Comparison of ENCODE assay signal across 8 cellular contexts in genomic region chr7:22821702-22822485, GRCh38. TPM values are rescaled to one million over a fixed set of nuclear protein-coding genes. Genes with fewer than 3 reads are reported as not detected.
DNase-seq lines count a peak whose midpoint lies in the region; ATAC-seq and FAIRE-seq lines count a peak whose summit lies in the region.

No MANE protein-coding gene starts in this region.

- H3K27me3 ChIP-seq in HUES6 (ENCODE audit: control insufficient read depth, insufficient read depth, low read length) (no peaks in the 10 kb centered on the region), adipocyte (replicated peaks; ENCODE audit: control insufficient read depth, insufficient read depth, low read length) (no peaks in the 10 kb centered on the region), iPS-18a (ENCODE audit: control insufficient read depth, insufficient read depth, low read length) (no peaks in the 10 kb centered on the region), small intestine (ENCODE audit: control insufficient read depth in 2 of 2, insufficient read depth in 2 of 2, low read length in 2 of 2) (no peaks in the 10 kb centered on the region)

- H3K9ac ChIP-seq in HUES6 (ENCODE audit: low read length) (peak overlapping the region; percentile 97), adipocyte (ENCODE audit: low read length) (peak overlapping the region; percentile 98), iPS-18a (ENCODE audit: low read length) (peak overlapping the region; percentile 94)

- H3K27ac ChIP-seq in HUES6 (ENCODE audit: low read depth, low read length) (peak overlapping the region; percentile 87), iPS-18a (ENCODE audit: low read length) (peak overlapping the region; percentile 87), small intestine (ENCODE audit: low read depth in 1 of 2, low read length in 1 of 2) (peak overlapping the region in 1 of 2 donors; percentile 84)

- ATAC-seq in GM21825 (IDR thresholded peaks at IDR 0.05; ENCODE audit: unreplicated experiment) = no peak

- FAIRE-seq in small intestine (lab: Jason Lieb, UNC) = no peak

- H3K9me3 ChIP-seq in HUES6 (ENCODE audit: control insufficient read depth, insufficient read depth, low read depth, low read length) (no peaks in the 10 kb centered on the region), adipocyte (ENCODE audit: control insufficient read depth, low read length) (no peaks in the 10 kb centered on the region), iPS-18a (ENCODE audit: control insufficient read depth, low read depth, low read length) (no peaks in the 10 kb centered on the region), small intestine (ENCODE audit: control insufficient read depth, low read depth) (no peaks in the 10 kb centered on the region)

- peak; percentile 49 for DNase-seq in Daoy (ENCODE audit: low read depth)
- peak; percentile 51 for DNase-seq in adipocyte (ENCODE audit: low read depth)
- peak; percentile 31 for DNase-seq in small intestine
- no peak for DNase-seq in stimulated activated naive CD4-positive, alpha-beta T cell treated with Interleukin-2 at 50 U/mL for 16 hours (lab: John Stamatoyannopoulos, UW)
- DNase-seq in NCI-H526 (lab: John Stamatoyannopoulos, UW) = no peak

- 3 to 6% (median 6%) methylated on average over 18 of the region's 18 CpGs for WGBS in small intestine, 3 donors

- peak overlapping the region; percentile 91 for H3K4me3 ChIP-seq in HUES6 (ENCODE audit: low read depth, low read length)
- H3K4me3 ChIP-seq in adipocyte (ENCODE audit: low read length) = peak overlapping the region; percentile 98
- H3K4me3 ChIP-seq in iPS-18a (ENCODE audit: low read length) = peak overlapping the region; percentile 93
- H3K4me3 ChIP-seq in small intestine (ENCODE audit: low read depth in 1 of 2, low read length in 2 of 2) = peak overlapping the region; percentile 48 to 94

- H3K36me3 ChIP-seq in HUES6 (ENCODE audit: control insufficient read depth, insufficient read depth, low read length) (peaks cover 19% of the 10 kb centered on the region), adipocyte (ENCODE audit: control insufficient read depth, insufficient read depth, low read length, severe bottlenecking) (peaks cover 10% of the 10 kb centered on the region), iPS-18a (ENCODE audit: control insufficient read depth, low read depth, low read length) (peaks cover 15% of the 10 kb centered on the region), small intestine (ENCODE audit: control insufficient read depth in 2 of 2, insufficient read depth in 2 of 2, low read length in 2 of 2) (no peaks in the 10 kb centered on the region)

- H3K4me1 ChIP-seq in HUES6 (ENCODE audit: control insufficient read depth, insufficient read depth, low read length) = peaks cover 19% of the 10 kb centered on the region
- peaks cover 22% of the 10 kb centered on the region for H3K4me1 ChIP-seq in adipocyte (ENCODE audit: control insufficient read depth, insufficient read depth, low read length)
- peaks cover 6% of the 10 kb centered on the region for H3K4me1 ChIP-seq in iPS-18a (ENCODE audit: control insufficient read depth, low read depth, low read length)
- peaks cover 0 to 6% of the 10 kb centered on the region in 2 donors for H3K4me1 ChIP-seq in small intestine (ENCODE audit: control insufficient read depth in 2 of 2, insufficient read depth in 1 of 2, low read depth in 1 of 2, low read length in 1 of 2)

RNA-seq across cellular contexts. Expression of gene TOMM7, which starts 0.8 kb away (rescaled TPM):
- total RNA-seq in Daoy (2014; rRNA removed; shearing (Covaris generic)) = 383 and 387 TPM in 2 replicates
- polyA plus RNA-seq in small intestine = 100 to 1,000 TPM; 270 to 423 (median 357) TPM

Comparison
In these comparisons a context has a peak if more than half of its experiments do, and no peak if none do; other contexts are left out.
1. DNase-seq: peak in Daoy (single experiment), adipocyte (single experiment) and small intestine (single experiment); none in stimulated activated naive CD4-positive, alpha-beta T cell treated with Interleukin-2 at 50 U/mL for 16 hours (single experiment) and NCI-H526 (0 of 2).
2. Peak in every context shown above with its lines, with median percentiles within 50 percentile points of each other: H3K4me3 ChIP-seq and H3K9ac ChIP-seq.